ENCODE assay signal across 18 cellular contexts in genomic region chr7:103132995-103133688, GRCh38. TPM values are rescaled to one million over a fixed set of nuclear protein-coding genes. Genes with fewer than 3 reads are reported as not detected.
"Had no signal": no experiment of that assay in that cellular context is flagged by ENCODE, and none has a peak within 500 bp of the region (broad histone marks: within the 10 kb centered on the region; RNA-seq: fewer than 3 reads in every experiment).

No MANE protein-coding gene starts in this region.

- H3K9me3 Mint-ChIP-seq: activated B cell treated with CpG ODN at 0.5 μM for 24 hours; activated T-helper 1 cell treated with anti-CD3 and anti-CD28 coated beads, Interleukin-12 subunit alpha, Interleukin-12 subunit beta, Interleukin-2, Interleukin-4 antibody, amounts not matched to agents 30 ng/mL and 10 ng/mL and 1 ng/mL, durations not matched to agents 14 hours and 24 hours and 36 hours; dendritic cell treated with granulocyte-macrophage colony-stimulating factor and Interleukin-4, amounts not matched to agents 40 ng/mL and 50 ng/mL, for 4 days; effector memory CD8-positive, alpha-beta T cell; immature natural killer cell had no signal

- H3K27ac ChIP-seq: heart left ventricle, neutrophil had no signal

- H3K27ac Mint-ChIP-seq: activated B cell treated with CpG ODN at 0.5 μM for 24 hours; activated T-helper 1 cell treated with anti-CD3 and anti-CD28 coated beads, Interleukin-12 subunit alpha, Interleukin-12 subunit beta, Interleukin-2, Interleukin-4 antibody, amounts not matched to agents 30 ng/mL and 10 ng/mL and 1 ng/mL, durations not matched to agents 14 hours and 24 hours and 36 hours; dendritic cell treated with granulocyte-macrophage colony-stimulating factor and Interleukin-4, amounts not matched to agents 40 ng/mL and 50 ng/mL, for 4 days; effector memory CD8-positive, alpha-beta T cell had no signal

- H3K4me3 ChIP-seq: heart left ventricle had no signal

- H3K27me3 ChIP-seq: heart left ventricle, neutrophil had no signal

- DNase-seq: activated B cell treated with CpG ODN at 0.5 μM for 24 hours; activated CD4-positive, alpha-beta T cell treated with anti-CD3 and anti-CD28 coated beads, Interleukin-2, amount 50 U/mL, for 1 hour; activated CD8-positive, alpha-beta memory T cell treated with anti-CD3 and anti-CD28 coated beads for 24 hours; effector memory CD8-positive, alpha-beta T cell; foreskin melanocyte; heart left ventricle; immature natural killer cell; left cardiac atrium; naive thymus-derived CD4-positive, alpha-beta T cell; stimulated activated CD4-positive, alpha-beta T cell treated with anti-CD3 and anti-CD28 coated beads, Interleukin-15, amount 100 ng/mL, for 24 hours; stimulated activated CD4-positive, alpha-beta T cell treated with anti-CD3 and anti-CD28 coated beads, Interleukin-4, amount 100 ng/mL, for 1 hour; stimulated activated naive CD4-positive, alpha-beta T cell treated with Interleukin-2 at 50 U/mL for 16 hours; substantia nigra; trophoblast cell had no signal

- H3K27me3 Mint-ChIP-seq: activated B cell treated with CpG ODN at 0.5 μM for 24 hours; dendritic cell treated with granulocyte-macrophage colony-stimulating factor and Interleukin-4, amounts not matched to agents 40 ng/mL and 50 ng/mL, for 4 days; effector memory CD8-positive, alpha-beta T cell; naive thymus-derived CD4-positive, alpha-beta T cell had no signal

- H3K4me3 Mint-ChIP-seq: activated B cell treated with CpG ODN at 0.5 μM for 24 hours; activated T-helper 1 cell treated with anti-CD3 and anti-CD28 coated beads, Interleukin-12 subunit alpha, Interleukin-12 subunit beta, Interleukin-2, Interleukin-4 antibody, amounts not matched to agents 30 ng/mL and 10 ng/mL and 1 ng/mL, durations not matched to agents 14 hours and 24 hours and 36 hours; dendritic cell treated with granulocyte-macrophage colony-stimulating factor and Interleukin-4, amounts not matched to agents 40 ng/mL and 50 ng/mL, for 4 days; effector memory CD8-positive, alpha-beta T cell; immature natural killer cell; naive thymus-derived CD4-positive, alpha-beta T cell had no signal

- H3K9me3 ChIP-seq: heart left ventricle, neutrophil had no signal

- ATAC-seq: effector memory CD8-positive, alpha-beta T cell; heart left ventricle; left cardiac atrium; naive thymus-derived CD4-positive, alpha-beta T cell had no signal

RNA-seq across cellular contexts. Expression of gene FBXL13, which starts 58.5 kb away (rescaled TPM):
- total RNA-seq: T-helper 2 cell treated with Interferon-gamma antibody and Interleukin-4, amounts not matched to agents 100 ng/mL and 5 ng/mL, for 36 hours had no signal
